ENCODE assay signal across 1 cellular context in the genomic region with DNA sequence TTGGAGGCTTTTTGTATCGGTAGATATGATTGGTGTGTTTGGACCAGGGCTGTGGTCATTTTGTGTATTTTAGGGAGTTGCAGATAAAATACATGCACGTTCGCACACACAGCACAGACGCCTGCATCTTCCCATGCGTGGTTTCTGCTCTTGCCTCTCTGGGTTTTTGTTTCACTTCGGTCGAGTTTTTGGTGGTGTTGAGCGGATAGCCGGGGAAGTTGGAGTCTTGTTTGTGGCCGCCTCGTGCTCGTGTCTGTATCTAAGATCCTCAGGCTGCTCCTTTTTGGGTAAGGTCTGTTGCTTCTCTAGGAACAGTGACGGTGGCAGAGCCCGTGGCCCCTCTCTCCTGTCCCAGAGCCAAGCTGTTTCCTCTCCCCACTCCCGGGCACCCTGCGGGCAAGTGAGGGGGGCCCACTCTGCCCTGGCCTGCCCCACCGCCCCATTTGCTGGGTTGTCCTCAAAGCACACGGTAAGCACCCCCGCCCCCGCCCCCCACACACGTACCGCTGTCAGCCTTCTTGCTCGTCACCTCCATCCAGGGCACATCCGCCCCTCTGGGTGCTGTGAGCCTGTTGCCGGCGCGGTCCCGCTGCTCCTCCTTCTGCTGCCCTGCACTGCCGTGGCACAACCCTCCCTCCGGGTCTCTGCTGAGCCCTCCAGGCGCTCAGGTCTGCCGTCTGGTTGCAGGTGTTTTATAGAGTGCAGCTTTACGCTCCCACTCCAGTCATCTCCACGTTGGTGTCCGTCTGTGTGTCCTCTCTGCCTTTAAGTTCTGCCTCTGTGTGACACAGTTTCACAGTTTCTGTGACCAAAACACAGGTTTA.
TF ChIP-seq lines count a peak whose summit lies in the region.

No MANE protein-coding gene starts in this region.

TF ChIP-seq in GM12878, 131 proteins besides CTCF, POLR2A, EP300 and RAD21 (continued from another document and continues in another):
- TF ChIP-seq, protein P1, sequence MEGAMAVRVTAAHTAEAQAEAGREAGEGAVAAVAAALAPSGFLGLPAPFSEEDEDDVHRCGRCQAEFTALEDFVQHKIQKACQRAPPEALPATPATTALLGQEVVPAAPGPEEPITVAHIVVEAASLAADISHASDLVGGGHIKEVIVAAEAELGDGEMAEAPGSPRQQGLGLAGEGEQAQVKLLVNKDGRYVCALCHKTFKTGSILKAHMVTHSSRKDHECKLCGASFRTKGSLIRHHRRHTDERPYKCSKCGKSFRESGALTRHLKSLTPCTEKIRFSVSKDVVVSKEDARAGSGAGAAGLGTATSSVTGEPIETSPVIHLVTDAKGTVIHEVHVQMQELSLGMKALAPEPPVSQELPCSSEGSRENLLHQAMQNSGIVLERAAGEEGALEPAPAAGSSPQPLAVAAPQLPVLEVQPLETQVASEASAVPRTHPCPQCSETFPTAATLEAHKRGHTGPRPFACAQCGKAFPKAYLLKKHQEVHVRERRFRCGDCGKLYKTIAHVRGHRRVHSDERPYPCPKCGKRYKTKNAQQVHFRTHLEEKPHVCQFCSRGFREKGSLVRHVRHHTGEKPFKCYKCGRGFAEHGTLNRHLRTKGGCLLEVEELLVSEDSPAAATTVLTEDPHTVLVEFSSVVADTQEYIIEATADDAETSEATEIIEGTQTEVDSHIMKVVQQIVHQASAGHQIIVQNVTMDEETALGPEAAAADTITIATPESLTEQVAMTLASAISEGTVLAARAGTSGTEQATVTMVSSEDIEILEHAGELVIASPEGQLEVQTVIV (IDR thresholded peaks at IDR 0.05; ENCODE audit: borderline replicate concordance, partially characterized antibody): no peak
- TF ChIP-seq NBN (IDR thresholded peaks at IDR 0.05): peak; percentile 39; the same call in 1 of the 2 replicates
- TF ChIP-seq, protein P2, sequence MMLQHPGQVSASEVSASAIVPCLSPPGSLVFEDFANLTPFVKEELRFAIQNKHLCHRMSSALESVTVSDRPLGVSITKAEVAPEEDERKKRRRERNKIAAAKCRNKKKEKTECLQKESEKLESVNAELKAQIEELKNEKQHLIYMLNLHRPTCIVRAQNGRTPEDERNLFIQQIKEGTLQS (IDR thresholded peaks at IDR 0.05; ENCODE audit: borderline replicate concordance, extremely low read depth, low read depth, low read length): no peak
- TF ChIP-seq CEBPB (IDR thresholded peaks at IDR 0.05; ENCODE audit: borderline replicate concordance in 1 of 2, low read depth in 2 of 2, low read length in 2 of 2): no peak
- TF ChIP-seq, protein P3, sequence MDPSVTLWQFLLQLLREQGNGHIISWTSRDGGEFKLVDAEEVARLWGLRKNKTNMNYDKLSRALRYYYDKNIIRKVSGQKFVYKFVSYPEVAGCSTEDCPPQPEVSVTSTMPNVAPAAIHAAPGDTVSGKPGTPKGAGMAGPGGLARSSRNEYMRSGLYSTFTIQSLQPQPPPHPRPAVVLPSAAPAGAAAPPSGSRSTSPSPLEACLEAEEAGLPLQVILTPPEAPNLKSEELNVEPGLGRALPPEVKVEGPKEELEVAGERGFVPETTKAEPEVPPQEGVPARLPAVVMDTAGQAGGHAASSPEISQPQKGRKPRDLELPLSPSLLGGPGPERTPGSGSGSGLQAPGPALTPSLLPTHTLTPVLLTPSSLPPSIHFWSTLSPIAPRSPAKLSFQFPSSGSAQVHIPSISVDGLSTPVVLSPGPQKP (IDR thresholded peaks at IDR 0.05; ENCODE audit: low read depth, low read length): no peak
- TF ChIP-seq CREB1 (IDR thresholded peaks at IDR 0.05; ENCODE audit: low read depth): no peak
- TF ChIP-seq SMC3 (IDR thresholded peaks at IDR 0.05; ENCODE audit: borderline replicate concordance, low read length): no peak; the same call in 1 of the 2 replicates
- TF ChIP-seq ZNF217 (IDR thresholded peaks at IDR 0.05): no peak
- no peak for TF ChIP-seq CBX3 (IDR thresholded peaks at IDR 0.05; ENCODE audit: borderline replicate concordance, low read depth)
- TF ChIP-seq, protein P4, sequence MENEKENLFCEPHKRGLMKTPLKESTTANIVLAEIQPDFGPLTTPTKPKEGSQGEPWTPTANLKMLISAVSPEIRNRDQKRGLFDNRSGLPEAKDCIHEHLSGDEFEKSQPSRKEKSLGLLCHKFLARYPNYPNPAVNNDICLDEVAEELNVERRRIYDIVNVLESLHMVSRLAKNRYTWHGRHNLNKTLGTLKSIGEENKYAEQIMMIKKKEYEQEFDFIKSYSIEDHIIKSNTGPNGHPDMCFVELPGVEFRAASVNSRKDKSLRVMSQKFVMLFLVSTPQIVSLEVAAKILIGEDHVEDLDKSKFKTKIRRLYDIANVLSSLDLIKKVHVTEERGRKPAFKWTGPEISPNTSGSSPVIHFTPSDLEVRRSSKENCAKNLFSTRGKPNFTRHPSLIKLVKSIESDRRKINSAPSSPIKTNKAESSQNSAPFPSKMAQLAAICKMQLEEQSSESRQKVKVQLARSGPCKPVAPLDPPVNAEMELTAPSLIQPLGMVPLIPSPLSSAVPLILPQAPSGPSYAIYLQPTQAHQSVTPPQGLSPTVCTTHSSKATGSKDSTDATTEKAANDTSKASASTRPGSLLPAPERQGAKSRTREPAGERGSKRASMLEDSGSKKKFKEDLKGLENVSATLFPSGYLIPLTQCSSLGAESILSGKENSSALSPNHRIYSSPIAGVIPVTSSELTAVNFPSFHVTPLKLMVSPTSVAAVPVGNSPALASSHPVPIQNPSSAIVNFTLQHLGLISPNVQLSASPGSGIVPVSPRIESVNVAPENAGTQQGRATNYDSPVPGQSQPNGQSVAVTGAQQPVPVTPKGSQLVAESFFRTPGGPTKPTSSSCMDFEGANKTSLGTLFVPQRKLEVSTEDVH (IDR thresholded peaks at IDR 0.05; ENCODE audit: low read depth, partially characterized antibody): no peak
- TF ChIP-seq HCFC1 (IDR thresholded peaks at IDR 0.05; ENCODE audit: low read length): no peak
- TF ChIP-seq NR2F1 (conservative IDR thresholded peaks at IDR 0.05): no peak
- TF ChIP-seq, protein P5, sequence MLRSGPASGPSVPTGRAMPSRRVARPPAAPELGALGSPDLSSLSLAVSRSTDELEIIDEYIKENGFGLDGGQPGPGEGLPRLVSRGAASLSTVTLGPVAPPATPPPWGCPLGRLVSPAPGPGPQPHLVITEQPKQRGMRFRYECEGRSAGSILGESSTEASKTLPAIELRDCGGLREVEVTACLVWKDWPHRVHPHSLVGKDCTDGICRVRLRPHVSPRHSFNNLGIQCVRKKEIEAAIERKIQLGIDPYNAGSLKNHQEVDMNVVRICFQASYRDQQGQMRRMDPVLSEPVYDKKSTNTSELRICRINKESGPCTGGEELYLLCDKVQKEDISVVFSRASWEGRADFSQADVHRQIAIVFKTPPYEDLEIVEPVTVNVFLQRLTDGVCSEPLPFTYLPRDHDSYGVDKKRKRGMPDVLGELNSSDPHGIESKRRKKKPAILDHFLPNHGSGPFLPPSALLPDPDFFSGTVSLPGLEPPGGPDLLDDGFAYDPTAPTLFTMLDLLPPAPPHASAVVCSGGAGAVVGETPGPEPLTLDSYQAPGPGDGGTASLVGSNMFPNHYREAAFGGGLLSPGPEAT (IDR thresholded peaks at IDR 0.05; ENCODE audit: low read depth): 0 out of 2 replicates have a peak, but pooled peaks have one; percentile 29
- TF ChIP-seq NFIC (IDR thresholded peaks at IDR 0.05; ENCODE audit: low read depth, low read length): no peak
- no peak for TF ChIP-seq ZNF207 (IDR thresholded peaks at IDR 0.05; ENCODE audit: borderline replicate concordance)
- TF ChIP-seq BRCA1 (IDR thresholded peaks at IDR 0.05; ENCODE audit: low read depth, low read length): no peak
- no peak for TF ChIP-seq TCF7 (IDR thresholded peaks at IDR 0.05; ENCODE audit: borderline replicate concordance)
- TF ChIP-seq TBL1XR1 (IDR thresholded peaks at IDR 0.05; ENCODE audit: low read depth, low read length): no peak
- no peak for TF ChIP-seq NR2C2 (IDR thresholded peaks at IDR 0.05; ENCODE audit: borderline replicate concordance, control insufficient read depth, insufficient read length, low read depth)
- TF ChIP-seq BHLHE40 (IDR thresholded peaks at IDR 0.05; ENCODE audit: borderline replicate concordance in 1 of 2, low read depth in 2 of 2, low read length in 1 of 2): peak; percentile 75 to 77
- TF ChIP-seq IRF4 (IDR thresholded peaks at IDR 0.05; ENCODE audit: low read depth, low read length): no peak
- TF ChIP-seq BACH1 (IDR thresholded peaks at IDR 0.05; ENCODE audit: borderline replicate concordance): no peak
- no peak for TF ChIP-seq LARP7 (IDR thresholded peaks at IDR 0.05)
- no peak for TF ChIP-seq ATF7 (IDR thresholded peaks at IDR 0.05; ENCODE audit: low read depth)
- TF ChIP-seq, protein P6, sequence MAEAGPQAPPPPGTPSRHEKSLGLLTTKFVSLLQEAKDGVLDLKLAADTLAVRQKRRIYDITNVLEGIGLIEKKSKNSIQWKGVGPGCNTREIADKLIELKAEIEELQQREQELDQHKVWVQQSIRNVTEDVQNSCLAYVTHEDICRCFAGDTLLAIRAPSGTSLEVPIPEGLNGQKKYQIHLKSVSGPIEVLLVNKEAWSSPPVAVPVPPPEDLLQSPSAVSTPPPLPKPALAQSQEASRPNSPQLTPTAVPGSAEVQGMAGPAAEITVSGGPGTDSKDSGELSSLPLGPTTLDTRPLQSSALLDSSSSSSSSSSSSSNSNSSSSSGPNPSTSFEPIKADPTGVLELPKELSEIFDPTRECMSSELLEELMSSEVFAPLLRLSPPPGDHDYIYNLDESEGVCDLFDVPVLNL (IDR thresholded peaks at IDR 0.05; ENCODE audit: low read depth, low read length): no peak
- TF ChIP-seq, protein P7, sequence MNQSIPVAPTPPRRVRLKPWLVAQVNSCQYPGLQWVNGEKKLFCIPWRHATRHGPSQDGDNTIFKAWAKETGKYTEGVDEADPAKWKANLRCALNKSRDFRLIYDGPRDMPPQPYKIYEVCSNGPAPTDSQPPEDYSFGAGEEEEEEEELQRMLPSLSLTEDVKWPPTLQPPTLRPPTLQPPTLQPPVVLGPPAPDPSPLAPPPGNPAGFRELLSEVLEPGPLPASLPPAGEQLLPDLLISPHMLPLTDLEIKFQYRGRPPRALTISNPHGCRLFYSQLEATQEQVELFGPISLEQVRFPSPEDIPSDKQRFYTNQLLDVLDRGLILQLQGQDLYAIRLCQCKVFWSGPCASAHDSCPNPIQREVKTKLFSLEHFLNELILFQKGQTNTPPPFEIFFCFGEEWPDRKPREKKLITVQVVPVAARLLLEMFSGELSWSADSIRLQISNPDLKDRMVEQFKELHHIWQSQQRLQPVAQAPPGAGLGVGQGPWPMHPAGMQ (IDR thresholded peaks at IDR 0.05; ENCODE audit: borderline replicate concordance): no peak
- no peak for TF ChIP-seq STAT3 (IDR thresholded peaks at IDR 0.05; ENCODE audit: low read depth, low read length)
- no peak for TF ChIP-seq NFXL1 (IDR thresholded peaks at IDR 0.05; ENCODE audit: borderline replicate concordance)
- no peak for TF ChIP-seq ESRRA (IDR thresholded peaks at IDR 0.05; ENCODE audit: low read length)
- TF ChIP-seq ZZZ3 (IDR thresholded peaks at IDR 0.05; ENCODE audit: control insufficient read depth, insufficient read length, low read depth): no peak
- no peak for TF ChIP-seq ZSCAN29 (IDR thresholded peaks at IDR 0.05)
- TF ChIP-seq, protein P8, sequence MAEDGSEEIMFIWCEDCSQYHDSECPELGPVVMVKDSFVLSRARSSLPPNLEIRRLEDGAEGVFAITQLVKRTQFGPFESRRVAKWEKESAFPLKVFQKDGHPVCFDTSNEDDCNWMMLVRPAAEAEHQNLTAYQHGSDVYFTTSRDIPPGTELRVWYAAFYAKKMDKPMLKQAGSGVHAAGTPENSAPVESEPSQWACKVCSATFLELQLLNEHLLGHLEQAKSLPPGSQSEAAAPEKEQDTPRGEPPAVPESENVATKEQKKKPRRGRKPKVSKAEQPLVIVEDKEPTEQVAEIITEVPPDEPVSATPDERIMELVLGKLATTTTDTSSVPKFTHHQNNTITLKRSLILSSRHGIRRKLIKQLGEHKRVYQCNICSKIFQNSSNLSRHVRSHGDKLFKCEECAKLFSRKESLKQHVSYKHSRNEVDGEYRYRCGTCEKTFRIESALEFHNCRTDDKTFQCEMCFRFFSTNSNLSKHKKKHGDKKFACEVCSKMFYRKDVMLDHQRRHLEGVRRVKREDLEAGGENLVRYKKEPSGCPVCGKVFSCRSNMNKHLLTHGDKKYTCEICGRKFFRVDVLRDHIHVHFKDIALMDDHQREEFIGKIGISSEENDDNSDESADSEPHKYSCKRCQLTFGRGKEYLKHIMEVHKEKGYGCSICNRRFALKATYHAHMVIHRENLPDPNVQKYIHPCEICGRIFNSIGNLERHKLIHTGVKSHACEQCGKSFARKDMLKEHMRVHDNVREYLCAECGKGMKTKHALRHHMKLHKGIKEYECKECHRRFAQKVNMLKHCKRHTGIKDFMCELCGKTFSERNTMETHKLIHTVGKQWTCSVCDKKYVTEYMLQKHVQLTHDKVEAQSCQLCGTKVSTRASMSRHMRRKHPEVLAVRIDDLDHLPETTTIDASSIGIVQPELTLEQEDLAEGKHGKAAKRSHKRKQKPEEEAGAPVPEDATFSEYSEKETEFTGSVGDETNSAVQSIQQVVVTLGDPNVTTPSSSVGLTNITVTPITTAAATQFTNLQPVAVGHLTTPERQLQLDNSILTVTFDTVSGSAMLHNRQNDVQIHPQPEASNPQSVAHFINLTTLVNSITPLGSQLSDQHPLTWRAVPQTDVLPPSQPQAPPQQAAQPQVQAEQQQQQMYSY (CRISPR knock-in tag; IDR thresholded peaks at IDR 0.05): no peak
- 0 out of 2 replicates have a peak, but pooled peaks have one; percentile 15 for TF ChIP-seq CREM (IDR thresholded peaks at IDR 0.05; ENCODE audit: low read depth)
- TF ChIP-seq MEF2B (IDR thresholded peaks at IDR 0.05; ENCODE audit: partially characterized antibody, poor library complexity, severe bottlenecking): peak; percentile 27
- TF ChIP-seq JUNB (IDR thresholded peaks at IDR 0.05): no peak
- TF ChIP-seq, protein P9, sequence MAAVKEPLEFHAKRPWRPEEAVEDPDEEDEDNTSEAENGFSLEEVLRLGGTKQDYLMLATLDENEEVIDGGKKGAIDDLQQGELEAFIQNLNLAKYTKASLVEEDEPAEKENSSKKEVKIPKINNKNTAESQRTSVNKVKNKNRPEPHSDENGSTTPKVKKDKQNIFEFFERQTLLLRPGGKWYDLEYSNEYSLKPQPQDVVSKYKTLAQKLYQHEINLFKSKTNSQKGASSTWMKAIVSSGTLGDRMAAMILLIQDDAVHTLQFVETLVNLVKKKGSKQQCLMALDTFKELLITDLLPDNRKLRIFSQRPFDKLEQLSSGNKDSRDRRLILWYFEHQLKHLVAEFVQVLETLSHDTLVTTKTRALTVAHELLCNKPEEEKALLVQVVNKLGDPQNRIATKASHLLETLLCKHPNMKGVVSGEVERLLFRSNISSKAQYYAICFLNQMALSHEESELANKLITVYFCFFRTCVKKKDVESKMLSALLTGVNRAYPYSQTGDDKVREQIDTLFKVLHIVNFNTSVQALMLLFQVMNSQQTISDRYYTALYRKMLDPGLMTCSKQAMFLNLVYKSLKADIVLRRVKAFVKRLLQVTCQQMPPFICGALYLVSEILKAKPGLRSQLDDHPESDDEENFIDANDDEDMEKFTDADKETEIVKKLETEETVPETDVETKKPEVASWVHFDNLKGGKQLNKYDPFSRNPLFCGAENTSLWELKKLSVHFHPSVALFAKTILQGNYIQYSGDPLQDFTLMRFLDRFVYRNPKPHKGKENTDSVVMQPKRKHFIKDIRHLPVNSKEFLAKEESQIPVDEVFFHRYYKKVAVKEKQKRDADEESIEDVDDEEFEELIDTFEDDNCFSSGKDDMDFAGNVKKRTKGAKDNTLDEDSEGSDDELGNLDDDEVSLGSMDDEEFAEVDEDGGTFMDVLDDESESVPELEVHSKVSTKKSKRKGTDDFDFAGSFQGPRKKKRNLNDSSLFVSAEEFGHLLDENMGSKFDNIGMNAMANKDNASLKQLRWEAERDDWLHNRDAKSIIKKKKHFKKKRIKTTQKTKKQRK (IDR thresholded peaks at IDR 0.05; ENCODE audit: low read depth, low read length): no peak
